Comparison of ENCODE assay signal across 17 cellular contexts in genomic region chr9:89513836-89514235, GRCh38.
"Had no signal": no experiment of that assay in that cellular context is flagged by ENCODE, and none has a peak within 500 bp of the region (broad histone marks: within the 10 kb centered on the region; RNA-seq: fewer than 3 reads in every experiment).

No MANE protein-coding gene starts in this region.

- DNase-seq: effector memory CD4-positive, alpha-beta T cell; heart right ventricle; hypothalamus; kidney glomerular epithelial cell; mesendoderm; naive B cell; psoas muscle; retina; right lobe of liver; stimulated activated CD4-positive, alpha-beta T cell treated with anti-CD3 and anti-CD28 coated beads, Interleukin-4, amount 100 ng/mL, for 1 hour; stimulated activated CD8-positive, alpha-beta memory T cell treated with anti-CD3 and anti-CD28 coated beads, Interleukin-4, amount 100 ng/mL, for 48 hours; stimulated activated naive CD8-positive, alpha-beta T cell treated with anti-CD3 and anti-CD28 coated beads, Interleukin-15, Interleukin-2, amounts not matched to agents 100 U/mL and 50 U/mL, for 24 hours; thyroid gland; upper lobe of left lung; uterus had no signal

- ATAC-seq: esophagus mucosa; heart right ventricle; psoas muscle; right lobe of liver; stimulated activated effector memory CD8-positive, alpha-beta T cell treated with anti-CD3 and anti-CD28 coated beads, Interleukin-12 subunit alpha, Interleukin-12 subunit beta, amount 100 ng/mL, for 72 hours; stimulated activated naive CD8-positive, alpha-beta T cell treated with anti-CD3 and anti-CD28 coated beads, Interleukin-15, Interleukin-2, amounts not matched to agents 100 U/mL and 50 U/mL, for 24 hours had no signal
